ENCODE assay signal across 7 cellular contexts in the genomic region with DNA sequence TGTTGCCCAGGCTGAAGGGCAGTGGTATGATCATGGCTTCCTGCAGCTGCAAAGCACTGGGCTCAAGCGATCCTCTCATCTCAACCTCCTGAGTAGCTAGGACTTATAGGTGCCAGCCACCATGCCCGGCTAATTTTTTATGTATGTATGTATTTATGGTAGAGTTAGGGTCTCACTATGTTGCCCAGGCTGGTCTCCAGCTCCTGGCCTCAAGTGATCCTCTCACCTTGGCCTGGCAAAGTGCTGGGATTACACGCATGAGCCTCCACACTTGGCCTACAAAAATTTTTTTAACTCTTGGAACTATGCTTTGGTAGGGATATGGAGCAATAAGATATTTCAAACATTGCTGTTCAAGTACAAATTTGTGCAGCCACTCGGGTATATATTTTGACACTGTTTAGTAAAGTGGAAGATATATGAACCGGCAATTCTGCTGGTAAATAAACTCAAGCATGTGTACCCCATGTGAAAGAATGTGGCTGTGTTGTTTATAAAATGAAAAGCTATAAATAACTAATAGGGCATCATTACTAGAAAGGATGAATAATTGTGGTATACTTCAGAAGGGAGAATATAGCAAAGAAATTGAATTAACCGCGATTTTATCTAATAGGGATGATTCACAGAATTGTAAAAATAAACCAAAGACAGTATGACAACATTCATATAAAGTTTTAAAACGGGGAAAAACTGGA. TPM values are rescaled to one million over a fixed set of nuclear protein-coding genes. Genes with fewer than 3 reads are reported as not detected.
DNase-seq lines count a peak whose midpoint lies in the region; ATAC-seq, FAIRE-seq and TF ChIP-seq lines count a peak whose summit lies in the region.

No MANE protein-coding gene starts in this region.

- peaks cover 23% of the 10 kb centered on the region for H3K36me3 Mint-ChIP-seq in glutamatergic neuron (ENCODE audit: unreplicated experiment)

- 49 to 57% (median 57%) methylated on average over 8 of the region's 8 CpGs for WGBS in small intestine, 3 donors

- H3K4me3 ChIP-seq in HAP-1 (peak overlapping the region; percentile 74), WERI-Rb-1 (ENCODE audit: low read depth, low read length) (peak overlapping the region; percentile 75), small intestine (ENCODE audit: low read depth in 1 of 2, low read length in 2 of 2) (peak overlapping the region in 1 of 2 donors; percentile 52)

- peaks cover 2% of the 10 kb centered on the region for H3K4me1 Mint-ChIP-seq in glutamatergic neuron (ENCODE audit: low read depth, unreplicated experiment)

- H3K27me3 ChIP-seq in HAP-1 (ENCODE audit: low read depth) (no peaks in the 10 kb centered on the region), WERI-Rb-1 (ENCODE audit: insufficient read depth, low read depth, severe bottlenecking) (no peaks in the 10 kb centered on the region), small intestine (ENCODE audit: control insufficient read depth in 2 of 2, insufficient read depth in 2 of 2, low read length in 2 of 2) (no peaks in the 10 kb centered on the region)

- in situ Hi-C loops in HAP-1 (cut with MboI; ENCODE audit: low sequenced_read_pairs): no loop called here

- FAIRE-seq in small intestine (lab: Jason Lieb, UNC): no peak

- ATAC-seq in HG02642 (IDR thresholded peaks at IDR 0.05; ENCODE audit: poor library complexity, unreplicated experiment): no peak

- TF ChIP-seq CTCF in WERI-Rb-1 (IDR thresholded peaks at IDR 0.05; ENCODE audit: low read depth, low read length): no peak
- TF ChIP-seq CTCF in glutamatergic neuron (IDR thresholded peaks at IDR 0.05; ENCODE audit: partially characterized antibody, unreplicated experiment): no peak

- H3K4me1 ChIP-seq in HAP-1 (peaks cover 11% of the 10 kb centered on the region), small intestine (ENCODE audit: control insufficient read depth in 2 of 2, insufficient read depth in 1 of 2, low read depth in 1 of 2, low read length in 1 of 2) (no peaks in the 10 kb centered on the region)

- H3K27ac ChIP-seq in WERI-Rb-1 (no peak overlapping the region; the same call in 1 of the 2 replicates), small intestine (ENCODE audit: low read depth in 1 of 2, low read length in 1 of 2) (peak overlapping the region; percentile 89 to 97)

- peaks cover 14% of the 10 kb centered on the region for H3K27me3 Mint-ChIP-seq in glutamatergic neuron (ENCODE audit: unreplicated experiment)

- H3K4me3 Mint-ChIP-seq in glutamatergic neuron (ENCODE audit: unreplicated experiment): peak overlapping the region; percentile 98

- peaks cover 27% of the 10 kb centered on the region for H3K9me3 Mint-ChIP-seq in glutamatergic neuron (ENCODE audit: unreplicated experiment)

- H3K36me3 ChIP-seq in HAP-1 (replicated peaks): no peaks in the 10 kb centered on the region
- H3K36me3 ChIP-seq in WERI-Rb-1: no peaks in the 10 kb centered on the region
- H3K36me3 ChIP-seq in small intestine (ENCODE audit: control insufficient read depth in 2 of 2, insufficient read depth in 2 of 2, low read length in 2 of 2): no peaks in the 10 kb centered on the region

- H3K27ac Mint-ChIP-seq in glutamatergic neuron (ENCODE audit: unreplicated experiment): peak overlapping the region; percentile 100

- DNase-seq in HAP-1 (ENCODE audit: low spot score in 2 of 2): no peak
- DNase-seq in WERI-Rb-1: no peak
- DNase-seq in glutamatergic neuron: no peak
- no peak for DNase-seq in small intestine
- no peak for DNase-seq in nucleus accumbens (lab: John Stamatoyannopoulos, UW)
- DNase-seq in SK-N-DZ (ENCODE audit: low spot score): no peak

- peaks cover 7% of the 10 kb centered on the region; the same call in 1 of the 2 replicates for H3K9me3 ChIP-seq in HAP-1
- peaks cover 4% of the 10 kb centered on the region for H3K9me3 ChIP-seq in WERI-Rb-1 (ENCODE audit: severe bottlenecking)
- no peaks in the 10 kb centered on the region for H3K9me3 ChIP-seq in small intestine (ENCODE audit: control insufficient read depth, low read depth)

RNA-seq across cellular contexts. Expression of gene ZNF566, which starts 1.1 kb away (rescaled TPM):
- total RNA-seq in glutamatergic neuron (ENCODE audit: unreplicated experiment): 15.7 TPM
- polyA plus RNA-seq in small intestine: 1 to 10 TPM; 3.4 to 4.1 (median 3.6) TPM
- 9.3 and 12.2 TPM in 2 replicates for polyA plus RNA-seq in SK-N-DZ (2014; cell fraction: cytosol; rRNA removed)
- polyA plus RNA-seq in SK-N-DZ (2014; cell fraction: nucleus; rRNA removed): 4.0 and 4.7 TPM in 2 replicates

RNA-seq across cellular contexts. Expression of gene ZNF260, which starts 39.8 kb away (rescaled TPM):
- total RNA-seq in glutamatergic neuron (ENCODE audit: unreplicated experiment): 22.4 TPM
- 1 to 10 TPM; 2.0 to 3.1 (median 2.4) TPM for polyA plus RNA-seq in small intestine
- polyA plus RNA-seq in SK-N-DZ (2014; cell fraction: cytosol; rRNA removed): 15.9 and 19.7 TPM in 2 replicates
- polyA plus RNA-seq in SK-N-DZ (2014; cell fraction: nucleus; rRNA removed): 8.2 and 8.9 TPM in 2 replicates
